Comparison of ENCODE assay signal across 1 cellular context in the genomic region with DNA sequence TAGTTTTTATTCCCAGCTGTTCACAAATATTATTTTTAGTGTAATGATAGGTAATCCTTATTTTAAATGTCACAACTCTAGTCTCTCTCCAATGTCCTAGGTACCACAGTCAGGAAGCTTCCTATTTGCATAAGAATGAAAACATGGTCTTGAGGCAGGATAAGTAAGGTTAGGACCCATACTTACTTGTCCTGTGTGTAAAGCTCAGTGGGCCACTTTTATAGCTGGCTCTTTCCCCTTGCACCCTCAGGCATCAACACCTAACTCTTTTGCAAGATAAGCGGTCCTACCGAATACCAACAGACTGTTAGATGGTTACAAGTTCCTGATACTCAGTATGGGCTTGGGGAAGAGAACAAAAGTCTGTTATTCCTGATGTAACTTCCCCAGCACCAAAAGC.
TF ChIP-seq lines count a peak whose summit lies in the region.

No MANE protein-coding gene starts in this region.

TF ChIP-seq in WTC11, 78 proteins besides CTCF, POLR2A, EP300 and RAD21 (continued from another document):
- TF ChIP-seq HMGXB4 (CRISPR knock-in tag; IDR thresholded peaks at IDR 0.05), result no peak
- TF ChIP-seq SP1 (CRISPR knock-in tag; conservative IDR thresholded peaks at IDR 0.05), result no peak
- TF ChIP-seq, protein P1, sequence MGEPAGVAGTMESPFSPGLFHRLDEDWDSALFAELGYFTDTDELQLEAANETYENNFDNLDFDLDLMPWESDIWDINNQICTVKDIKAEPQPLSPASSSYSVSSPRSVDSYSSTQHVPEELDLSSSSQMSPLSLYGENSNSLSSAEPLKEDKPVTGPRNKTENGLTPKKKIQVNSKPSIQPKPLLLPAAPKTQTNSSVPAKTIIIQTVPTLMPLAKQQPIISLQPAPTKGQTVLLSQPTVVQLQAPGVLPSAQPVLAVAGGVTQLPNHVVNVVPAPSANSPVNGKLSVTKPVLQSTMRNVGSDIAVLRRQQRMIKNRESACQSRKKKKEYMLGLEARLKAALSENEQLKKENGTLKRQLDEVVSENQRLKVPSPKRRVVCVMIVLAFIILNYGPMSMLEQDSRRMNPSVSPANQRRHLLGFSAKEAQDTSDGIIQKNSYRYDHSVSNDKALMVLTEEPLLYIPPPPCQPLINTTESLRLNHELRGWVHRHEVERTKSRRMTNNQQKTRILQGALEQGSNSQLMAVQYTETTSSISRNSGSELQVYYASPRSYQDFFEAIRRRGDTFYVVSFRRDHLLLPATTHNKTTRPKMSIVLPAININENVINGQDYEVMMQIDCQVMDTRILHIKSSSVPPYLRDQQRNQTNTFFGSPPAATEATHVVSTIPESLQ (CRISPR knock-in tag; IDR thresholded peaks at IDR 0.05), result no peak
- TF ChIP-seq, protein P2, sequence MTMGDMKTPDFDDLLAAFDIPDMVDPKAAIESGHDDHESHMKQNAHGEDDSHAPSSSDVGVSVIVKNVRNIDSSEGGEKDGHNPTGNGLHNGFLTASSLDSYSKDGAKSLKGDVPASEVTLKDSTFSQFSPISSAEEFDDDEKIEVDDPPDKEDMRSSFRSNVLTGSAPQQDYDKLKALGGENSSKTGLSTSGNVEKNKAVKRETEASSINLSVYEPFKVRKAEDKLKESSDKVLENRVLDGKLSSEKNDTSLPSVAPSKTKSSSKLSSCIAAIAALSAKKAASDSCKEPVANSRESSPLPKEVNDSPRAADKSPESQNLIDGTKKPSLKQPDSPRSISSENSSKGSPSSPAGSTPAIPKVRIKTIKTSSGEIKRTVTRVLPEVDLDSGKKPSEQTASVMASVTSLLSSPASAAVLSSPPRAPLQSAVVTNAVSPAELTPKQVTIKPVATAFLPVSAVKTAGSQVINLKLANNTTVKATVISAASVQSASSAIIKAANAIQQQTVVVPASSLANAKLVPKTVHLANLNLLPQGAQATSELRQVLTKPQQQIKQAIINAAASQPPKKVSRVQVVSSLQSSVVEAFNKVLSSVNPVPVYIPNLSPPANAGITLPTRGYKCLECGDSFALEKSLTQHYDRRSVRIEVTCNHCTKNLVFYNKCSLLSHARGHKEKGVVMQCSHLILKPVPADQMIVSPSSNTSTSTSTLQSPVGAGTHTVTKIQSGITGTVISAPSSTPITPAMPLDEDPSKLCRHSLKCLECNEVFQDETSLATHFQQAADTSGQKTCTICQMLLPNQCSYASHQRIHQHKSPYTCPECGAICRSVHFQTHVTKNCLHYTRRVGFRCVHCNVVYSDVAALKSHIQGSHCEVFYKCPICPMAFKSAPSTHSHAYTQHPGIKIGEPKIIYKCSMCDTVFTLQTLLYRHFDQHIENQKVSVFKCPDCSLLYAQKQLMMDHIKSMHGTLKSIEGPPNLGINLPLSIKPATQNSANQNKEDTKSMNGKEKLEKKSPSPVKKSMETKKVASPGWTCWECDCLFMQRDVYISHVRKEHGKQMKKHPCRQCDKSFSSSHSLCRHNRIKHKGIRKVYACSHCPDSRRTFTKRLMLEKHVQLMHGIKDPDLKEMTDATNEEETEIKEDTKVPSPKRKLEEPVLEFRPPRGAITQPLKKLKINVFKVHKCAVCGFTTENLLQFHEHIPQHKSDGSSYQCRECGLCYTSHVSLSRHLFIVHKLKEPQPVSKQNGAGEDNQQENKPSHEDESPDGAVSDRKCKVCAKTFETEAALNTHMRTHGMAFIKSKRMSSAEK (CRISPR knock-in tag; IDR thresholded peaks at IDR 0.05; ENCODE audit: borderline replicate concordance), result no peak
- no peak for TF ChIP-seq ZNF219 (CRISPR knock-in tag; IDR thresholded peaks at IDR 0.05; ENCODE audit: borderline replicate concordance)
